Comparison of ENCODE assay signal across 18 cellular contexts in the genomic region with DNA sequence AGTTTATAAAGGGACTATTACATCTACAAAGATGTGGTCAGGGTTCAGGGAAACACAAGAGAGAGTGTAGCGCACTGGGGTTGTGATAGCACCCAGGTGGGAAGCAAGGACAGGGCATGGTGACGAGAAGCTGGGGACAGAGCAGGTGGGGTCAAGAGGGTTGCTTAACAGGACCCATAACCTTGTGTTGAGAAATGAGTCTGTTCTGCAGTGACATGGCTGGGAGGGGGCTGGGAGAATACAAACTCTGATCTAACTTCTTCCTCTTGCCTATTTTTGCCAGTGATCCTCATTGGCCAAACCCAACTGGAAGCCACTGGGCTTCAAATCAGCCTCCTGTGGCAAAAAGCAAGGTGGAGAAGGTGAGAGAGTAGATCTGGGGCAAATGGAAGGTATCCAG.
"Had no signal": no experiment of that assay in that cellular context is flagged by ENCODE, and none has a peak within 500 bp of the region (broad histone marks: within the 10 kb centered on the region; RNA-seq: fewer than 3 reads in every experiment).

No MANE protein-coding gene starts in this region.

- H3K36me3 ChIP-seq: colonic mucosa, esophagus muscularis mucosa, neural progenitor cell, ovary, upper lobe of left lung had no signal

- DNase-seq: activated CD4-positive, alpha-beta T cell treated with anti-CD3 and anti-CD28 coated beads for 4 hours; activated CD8-positive, alpha-beta memory T cell treated with anti-CD3 and anti-CD28 coated beads, Interleukin-2, amount 50 U/mL, for 4 hours; activated CD8-positive, alpha-beta T cell treated with anti-CD3 and anti-CD28 coated beads for 36 hours; activated effector memory CD4-positive, alpha-beta T cell treated with anti-CD3 and anti-CD28 coated beads, Interleukin-2, amount 50 U/mL, for 16 hours; activated T-cell treated with anti-CD3 and anti-CD28 coated beads, Interleukin-2, amount 50 U/mL, for 48 hours; amniotic stem cell; colonic mucosa; hippocampal formation; kidney; left ventricle myocardium superior; ovary; stimulated activated CD4-positive, alpha-beta T cell treated with anti-CD3 and anti-CD28 coated beads, Interleukin-1b, Interleukin-23, amount 100 ng/mL, for 48 hours; stimulated activated naive CD8-positive, alpha-beta T cell treated with anti-CD3 and anti-CD28 coated beads, Interleukin-15, amount 100 ng/mL, for 72 hours; T-helper 2 cell; testis; upper lobe of left lung had no signal

- H3K4me1 ChIP-seq: colonic mucosa, neural progenitor cell had no signal

- H3K27ac ChIP-seq: colonic mucosa, esophagus muscularis mucosa, neural progenitor cell, ovary, testis, upper lobe of left lung had no signal

- H2AFZ ChIP-seq: neural progenitor cell had no signal

- H3K9me3 ChIP-seq: colonic mucosa, ovary, testis, upper lobe of left lung had no signal

- H3K4me3 ChIP-seq: colonic mucosa, esophagus muscularis mucosa, neural progenitor cell, ovary, testis, upper lobe of left lung had no signal

- ATAC-seq: activated CD8-positive, alpha-beta T cell treated with anti-CD3 and anti-CD28 coated beads for 36 hours; stimulated activated naive CD8-positive, alpha-beta T cell treated with anti-CD3 and anti-CD28 coated beads, Interleukin-15, amount 100 ng/mL, for 72 hours had no signal

- H3K9ac ChIP-seq: neural progenitor cell had no signal

- H3K27me3 ChIP-seq: colonic mucosa, ovary, testis, upper lobe of left lung had no signal

- H3K4me2 ChIP-seq: neural progenitor cell had no signal
